ENCODE assay signal across 9 cellular contexts in genomic region chr13:110676057-110676510, GRCh38. TPM values are rescaled to one million over a fixed set of nuclear protein-coding genes. Genes with fewer than 3 reads are reported as not detected.
DNase-seq lines count a peak whose midpoint lies in the region; ATAC-seq and TF ChIP-seq lines count a peak whose summit lies in the region.
"Had no signal": no experiment of that assay in that cellular context is flagged by ENCODE, and none has a peak within 500 bp of the region (broad histone marks: within the 10 kb centered on the region; RNA-seq: fewer than 3 reads in every experiment).

No MANE protein-coding gene starts in this region.

- intact Hi-C loops in mucosa of descending colon (cut with DNase I, micrococcal nuclease): no loop called here

- H3K4me1 ChIP-seq in mucosa of descending colon (ENCODE audit: low read depth): no peaks in the 10 kb centered on the region

- TF ChIP-seq CTCF in mucosa of descending colon (IDR thresholded peaks at IDR 0.05): no peak

- ATAC-seq in GM18517 (IDR thresholded peaks at IDR 0.05; ENCODE audit: unreplicated experiment) (peak; percentile 89), GM21528 (IDR thresholded peaks at IDR 0.05; ENCODE audit: low FRiP score, unreplicated experiment) (peak; percentile 82), HG03520 (IDR thresholded peaks at IDR 0.05; ENCODE audit: unreplicated experiment) (peak; percentile 52), mucosa of descending colon (peak; percentile 88)

- no peak overlapping the region for H3K4me3 ChIP-seq in mucosa of descending colon

- no peaks in the 10 kb centered on the region for H3K9me3 ChIP-seq in mucosa of descending colon

- peak; percentile 38 to 73 (median 41) for DNase-seq in mucosa of descending colon
- DNase-seq in HT-29 (ENCODE audit: low spot score): no peak
- no peak for DNase-seq in hippocampal formation (lab: John Stamatoyannopoulos, UW)
- DNase-seq in mesenteric fat pad (ENCODE audit: low spot score): no peak
- no peak for DNase-seq in stimulated activated naive CD4-positive, alpha-beta T cell (lab: John Stamatoyannopoulos, UW)
- DNase-seq: stimulated activated CD4-positive, alpha-beta T cell treated with anti-CD3 and anti-CD28 coated beads, Interleukin-1b, Interleukin-23, amount 100 ng/mL, for 48 hours had no signal

- peaks cover 6% of the 10 kb centered on the region for H3K36me3 ChIP-seq in mucosa of descending colon (ENCODE audit: low read depth)

RNA-seq across cellular contexts. Expression of gene CARS2, which starts 29.8 kb away (rescaled TPM):
- total RNA-seq in mucosa of descending colon (10 to 100 TPM; 39.8 to 71.4 (median 56.4) TPM), mesenteric fat pad (57.1 TPM)
- total RNA-seq in HT-29 (2014; rRNA removed; shearing (Covaris generic)): 88.3 and 107 TPM in 2 replicates

RNA-seq across cellular contexts. Expression of gene ING1, which starts 37.4 kb away (rescaled TPM):
- total RNA-seq in mucosa of descending colon: 10 to 100 TPM; 11.8 to 18.0 (median 13.8) TPM
- total RNA-seq in HT-29 (2014; rRNA removed; shearing (Covaris generic)): 59.4 and 61.3 TPM in 2 replicates
- total RNA-seq in mesenteric fat pad: 13.4 TPM

Comparison
In these comparisons a context has a peak if more than half of its experiments do, and no peak if none do; other contexts are left out.
1. DNase-seq: peak in mucosa of descending colon (3 of 3); none in HT-29 (single experiment), hippocampal formation (0 of 2), mesenteric fat pad (single experiment) and stimulated activated naive CD4-positive, alpha-beta T cell (0 of 6).
2. Peak in every context shown above with its lines, with median percentiles within 50 percentile points of each other: ATAC-seq.